In genomic region chr6:28982476-28983266, GRCh38 we compare ENCODE assay signal across 8 cellular contexts. TPM values are rescaled to one million over a fixed set of nuclear protein-coding genes. Genes with fewer than 3 reads are reported as not detected.
DNase-seq lines count a peak whose midpoint lies in the region; ATAC-seq and TF ChIP-seq lines count a peak whose summit lies in the region.

No MANE protein-coding gene starts in this region.

- peaks cover 7% of the 10 kb centered on the region for H3K9me3 Mint-ChIP-seq in activated B cell treated with CpG ODN at 0.5 μM for 24 hours

- no peak for TF ChIP-seq EP300 in ovary (IDR thresholded peaks at IDR 0.05)

- H3K36me3 ChIP-seq in ovary = no peaks in the 10 kb centered on the region

- POLR2A ChIA-PET in activated B cell treated with CpG ODN at 0.5 μM for 24 hours (lab: Charles Lee) = interaction anchor here (0.7 to 1.6 kb wide), 2 partner anchors 59 to 87 kb away, joined by 3 to 16 read pairs; partner anchors contain the start of gene TRIM27

- peak overlapping the region; percentile 69 for H3K4me3 ChIP-seq in ovary

- H3K27me3 Mint-ChIP-seq in activated B cell treated with CpG ODN at 0.5 μM for 24 hours = peaks cover 29% of the 10 kb centered on the region

- peak overlapping the region; percentile 89 for H3K4me3 Mint-ChIP-seq in activated B cell treated with CpG ODN at 0.5 μM for 24 hours

- peak; percentile 14 to 29 for ATAC-seq in activated CD4-positive, CD25-positive, alpha-beta regulatory T cell treated with anti-CD3 and anti-CD28 coated beads, Interleukin-2, amount 50 U/mL, for 24 hours
- ATAC-seq in activated B cell treated with CpG ODN at 0.5 μM for 24 hours (ENCODE audit: low read depth) (no peak), HG03045 (IDR thresholded peaks at IDR 0.05; ENCODE audit: unreplicated experiment) (no peak), GM19463 (IDR thresholded peaks at IDR 0.05; ENCODE audit: unreplicated experiment) (no peak)

- TF ChIP-seq POLR2A in ovary (IDR thresholded peaks at IDR 0.05) = no peak

- WGBS in ovary, 3 donors = 2 to 8% (median 6%) methylated on average over 17 of the region's 17 CpGs

- peaks cover 8% of the 10 kb centered on the region for H3K36me3 Mint-ChIP-seq in activated B cell treated with CpG ODN at 0.5 μM for 24 hours (ENCODE audit: low read depth)

- DNase-seq in activated CD4-positive, CD25-positive, alpha-beta regulatory T cell treated with anti-CD3 and anti-CD28 coated beads, Interleukin-2, amount 50 U/mL, for 72 hours = no peak
- DNase-seq in NAMALWA (ENCODE audit: low spot score) = peak; percentile 39
- DNase-seq in activated B cell treated with CpG ODN at 0.5 μM for 24 hours = no peak
- DNase-seq in foreskin melanocyte = peak; percentile 63
- DNase-seq in ovary = peak in 2 of 5 donors; percentile 27 to 51

- peak overlapping the region in 1 of 2 donors; percentile 71 for H3K27ac ChIP-seq in ovary

- peak overlapping the region; percentile 97 for H3K27ac Mint-ChIP-seq in activated B cell treated with CpG ODN at 0.5 μM for 24 hours

- TF ChIP-seq CTCF in activated B cell treated with CpG ODN at 0.5 μM for 24 hours (IDR thresholded peaks at IDR 0.05) = no peak
- TF ChIP-seq CTCF in ovary (IDR thresholded peaks at IDR 0.05) = no peak

- H3K4me1 Mint-ChIP-seq in activated B cell treated with CpG ODN at 0.5 μM for 24 hours = peaks cover 46% of the 10 kb centered on the region

- H3K9me3 ChIP-seq in ovary = no peaks in the 10 kb centered on the region

- peaks cover 1% of the 10 kb centered on the region for H3K4me1 ChIP-seq in ovary (ENCODE audit: insufficient read depth)

- CTCF ChIA-PET in activated B cell treated with CpG ODN at 0.5 μM for 24 hours (lab: Charles Lee) = interaction anchor here (1.2 kb wide), 1 partner anchor 146 kb away, joined by 5 read pairs; no protein-coding TSS in a partner anchor

- H3K27me3 ChIP-seq in ovary = no peaks in the 10 kb centered on the region

- intact Hi-C loops in activated B cell treated with CpG ODN at 0.5 μM for 24 hours (cut with micrococcal nuclease) = loop anchor here (1.0 to 2.0 kb wide), 4 partner anchors 59 to 1504 kb away; partner anchors contain the start of gene TRIM27
- intact Hi-C loops in ovary (cut with DNase I) = loop anchor here (1.0 to 10.0 kb wide), 5 partner anchors 40 to 88 kb away; partner anchors contain the start of gene TRIM27 (in 1 of the 4)

RNA-seq across cellular contexts. Expression of gene ZNF311, which starts 22.4 kb away (rescaled TPM):
- total RNA-seq in activated B cell treated with CpG ODN at 0.5 μM for 24 hours (0.31 TPM in 1 of 2 replicates, not detected in the other), ovary (1 to 10 TPM in 5 of 7 donors, under 1 TPM in 2; 0.34 to 3.3 (median 1.4) TPM)
- 1 to 10 TPM; 1.4 to 1.7 TPM for polyA plus RNA-seq in ovary

RNA-seq across cellular contexts. Expression of gene TRIM27, which starts 58.9 kb away (rescaled TPM):
- total RNA-seq in activated B cell treated with CpG ODN at 0.5 μM for 24 hours (59.5 and 64.8 TPM in 2 replicates), ovary (10 to 100 TPM; 43.7 to 57.6 (median 48.8) TPM)
- 10 to 100 TPM; 33.3 to 61.1 TPM for polyA plus RNA-seq in ovary

Comparison
In these comparisons a context has a peak if more than half of its experiments do, and no peak if none do; other contexts are left out.
1. ATAC-seq: peak in activated CD4-positive, CD25-positive, alpha-beta regulatory T cell treated with anti-CD3 and anti-CD28 coated beads, Interleukin-2, amount 50 U/mL, for 24 hours (2 of 2); none in activated B cell treated with CpG ODN at 0.5 μM for 24 hours (single experiment), HG03045 (single experiment) and GM19463 (single experiment).
2. DNase-seq: peak in NAMALWA (single experiment) and foreskin melanocyte (single experiment); none in activated CD4-positive, CD25-positive, alpha-beta regulatory T cell treated with anti-CD3 and anti-CD28 coated beads, Interleukin-2, amount 50 U/mL, for 72 hours (single experiment) and activated B cell treated with CpG ODN at 0.5 μM for 24 hours (single experiment).